21 cellular contexts compared by ENCODE assay signal in genomic region chr2:28210535-28210934, GRCh38.
DNase-seq lines count a peak whose midpoint lies in the region; ATAC-seq, FAIRE-seq and TF ChIP-seq lines count a peak whose summit lies in the region.
"Had no signal": no experiment of that assay in that cellular context is flagged by ENCODE, and none has a peak within 500 bp of the region (broad histone marks: within the 10 kb centered on the region; RNA-seq: fewer than 3 reads in every experiment).

No MANE protein-coding gene starts in this region.

- no peaks in the 10 kb centered on the region for H3K36me3 Mint-ChIP-seq in T-helper 17 cell (ENCODE audit: low read depth)
- H3K36me3 Mint-ChIP-seq: CD4-positive, CD25-positive, alpha-beta regulatory T cell; CD8-positive, alpha-beta T cell had no signal

- H3K4me2 ChIP-seq in A549, result no peak overlapping the region

- ATAC-seq in A549 (no peak), T-helper 17 cell (no peak)
- ATAC-seq: CD8-positive, alpha-beta T cell had no signal

- H3K27ac Mint-ChIP-seq in T-helper 17 cell, result peak overlapping the region; percentile 14
- H3K27ac Mint-ChIP-seq: CD4-positive, CD25-positive, alpha-beta regulatory T cell; CD8-positive, alpha-beta T cell; HFFc6 had no signal

- TF ChIP-seq POLR2A in A549 (IDR thresholded peaks at IDR 0.05; ENCODE audit: low read length), result no peak
- TF ChIP-seq POLR2A in stomach (IDR thresholded peaks at IDR 0.05), result no peak

- TF ChIP-seq EP300 in A549 (IDR thresholded peaks at IDR 0.05) (no peak), stomach (IDR thresholded peaks at IDR 0.05) (no peak)

- CTCF ChIA-PET in A549 (lab: Yijun Ruan, JAX), result no interaction called here

- H3K4me3 Mint-ChIP-seq in T-helper 17 cell, result no peak overlapping the region
- H3K4me3 Mint-ChIP-seq: CD8-positive, alpha-beta T cell; HFFc6 had no signal

- no peaks in the 10 kb centered on the region for H3K36me3 ChIP-seq in stomach
- H3K36me3 ChIP-seq: HAP-1 had no signal

- peaks cover 5% of the 10 kb centered on the region for H3K4me1 Mint-ChIP-seq in T-helper 17 cell

- intact Hi-C loops in stomach (cut with DNase I; ENCODE audit: low total_unique reads), result no loop called here

- no peak for DNase-seq in A549 (ENCODE audit: low read depth in 1 of 2, low spot score in 1 of 2)
- no peak for DNase-seq in T-helper 17 cell
- peak; percentile 35 for DNase-seq in fibroblast of peridontal ligament (ENCODE audit: extremely low read depth)
- DNase-seq in stomach, result no peak
- DNase-seq in anterior cingulate cortex (lab: John Stamatoyannopoulos, UW), result no peak
- DNase-seq in DMS153 treated with DMSO at 0.1 percent for 48 hours (lab: John Stamatoyannopoulos, UW; ENCODE audit: unreplicated experiment), result no peak
- DNase-seq in middle frontal gyrus (ENCODE audit: extremely low spot score, low spot score), result no peak
- DNase-seq: 8988T; C1 segment of cervical spinal cord; CD4-positive, CD25-positive, alpha-beta regulatory T cell; CD8-positive, alpha-beta T cell; DMS 273 treated with DMSO at 0.1 percent for 48 hours; DMS53; DMS79 treated with DMSO at 0.1 percent for 48 hours; GF-D8; GOT3; HFFc6 had no signal

- H3K4me1 ChIP-seq in A549 (peaks cover 1% of the 10 kb centered on the region; the same call in 1 of the 3 replicates), stomach (peaks cover 0 to 10% (median 2%) of the 10 kb centered on the region in 4 donors)

- POLR2A ChIA-PET in A549 (lab: Yijun Ruan, JAX), result no interaction called here

- H3K9me3 ChIP-seq in A549, result no peaks in the 10 kb centered on the region
- H3K9me3 ChIP-seq in T-helper 17 cell (ENCODE audit: control insufficient read depth, low read length, poor library complexity, severe bottlenecking), result no peaks in the 10 kb centered on the region
- H3K9me3 ChIP-seq in stomach, result no peaks in the 10 kb centered on the region
- H3K9me3 ChIP-seq: HAP-1 had no signal

- H3K27ac ChIP-seq in A549 (no peak overlapping the region), stomach (peak overlapping the region in 3 of 5 donors; percentile 36 to 48 (median 44))

- H3K27me3 Mint-ChIP-seq in T-helper 17 cell, result no peaks in the 10 kb centered on the region
- H3K27me3 Mint-ChIP-seq: CD4-positive, CD25-positive, alpha-beta regulatory T cell had no signal

- peak; percentile 32 for FAIRE-seq in A549 (lab: Jason Lieb, UNC)
- FAIRE-seq: D721Med, GM12891, GM18507 had no signal

- no peak overlapping the region for H3K4me3 ChIP-seq in A549
- H3K4me3 ChIP-seq in stomach, result no peak overlapping the region
- H3K4me3 ChIP-seq: HAP-1 had no signal

- TF ChIP-seq CTCF in A549 (IDR thresholded peaks at IDR 0.05) (no peak), stomach (IDR thresholded peaks at IDR 0.05) (no peak)

- no peak for TF ChIP-seq RAD21 in A549 (conservative IDR thresholded peaks at IDR 0.05 in 1 of 2, IDR thresholded peaks at IDR 0.05 in 1 of 2)

- H3K27me3 ChIP-seq in stomach, result no peaks in the 10 kb centered on the region

- WGBS in A549 (ENCODE audit: missing lambda C conversion rate), result 74% methylated on average over 1 of the region's 1 CpG
- 81 to 95% (median 89%) methylated on average over 1 of the region's 1 CpG for WGBS in stomach, 5 donors

TF ChIP-seq in A549, 52 proteins besides CTCF, POLR2A, EP300 and RAD21:
- TF ChIP-seq, protein P1, sequence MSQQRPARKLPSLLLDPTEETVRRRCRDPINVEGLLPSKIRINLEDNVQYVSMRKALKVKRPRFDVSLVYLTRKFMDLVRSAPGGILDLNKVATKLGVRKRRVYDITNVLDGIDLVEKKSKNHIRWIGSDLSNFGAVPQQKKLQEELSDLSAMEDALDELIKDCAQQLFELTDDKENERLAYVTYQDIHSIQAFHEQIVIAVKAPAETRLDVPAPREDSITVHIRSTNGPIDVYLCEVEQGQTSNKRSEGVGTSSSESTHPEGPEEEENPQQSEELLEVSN (IDR thresholded peaks at IDR 0.05; ENCODE audit: borderline replicate concordance, low read depth), result no peak
- TF ChIP-seq PHF8 (IDR thresholded peaks at IDR 0.05; ENCODE audit: borderline replicate concordance, low read depth) (no peak), NFE2L2 (conservative IDR thresholded peaks at IDR 0.05; ENCODE audit: low read length) (no peak), HOXB13 (CRISPR knock-in tag; IDR thresholded peaks at IDR 0.05; ENCODE audit: low read depth) (no peak), CHD4 (IDR thresholded peaks at IDR 0.05; ENCODE audit: borderline replicate concordance) (no peak), NR3C1 (IDR thresholded peaks at IDR 0.05) (no peak), NPAS2 (CRISPR knock-in tag; IDR thresholded peaks at IDR 0.05; ENCODE audit: borderline replicate concordance) (no peak), FOXS1 (CRISPR knock-in tag; IDR thresholded peaks at IDR 0.05) (no peak), HOXB5 (CRISPR knock-in tag; IDR thresholded peaks at IDR 0.05) (no peak), HEYL (CRISPR knock-in tag; IDR thresholded peaks at IDR 0.05) (no peak), PBX3 (IDR thresholded peaks at IDR 0.05) (no peak), RARB (CRISPR knock-in tag; IDR thresholded peaks at IDR 0.05) (no peak), POLR2AphosphoS2 (conservative IDR thresholded peaks at IDR 0.05; ENCODE audit: low read length) (no peak), HDAC2 (IDR thresholded peaks at IDR 0.05) (no peak), RFX5 (IDR thresholded peaks at IDR 0.05) (no peak), RCOR1 (IDR thresholded peaks at IDR 0.05; ENCODE audit: low read depth, low read length) (no peak)
- TF ChIP-seq, protein P2, sequence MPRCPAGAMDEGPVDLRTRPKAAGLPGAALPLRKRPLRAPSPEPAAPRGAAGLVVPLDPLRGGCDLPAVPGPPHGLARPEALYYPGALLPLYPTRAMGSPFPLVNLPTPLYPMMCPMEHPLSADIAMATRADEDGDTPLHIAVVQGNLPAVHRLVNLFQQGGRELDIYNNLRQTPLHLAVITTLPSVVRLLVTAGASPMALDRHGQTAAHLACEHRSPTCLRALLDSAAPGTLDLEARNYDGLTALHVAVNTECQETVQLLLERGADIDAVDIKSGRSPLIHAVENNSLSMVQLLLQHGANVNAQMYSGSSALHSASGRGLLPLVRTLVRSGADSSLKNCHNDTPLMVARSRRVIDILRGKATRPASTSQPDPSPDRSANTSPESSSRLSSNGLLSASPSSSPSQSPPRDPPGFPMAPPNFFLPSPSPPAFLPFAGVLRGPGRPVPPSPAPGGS (IDR thresholded peaks at IDR 0.05), result no peak
- TF ChIP-seq, protein P3, sequence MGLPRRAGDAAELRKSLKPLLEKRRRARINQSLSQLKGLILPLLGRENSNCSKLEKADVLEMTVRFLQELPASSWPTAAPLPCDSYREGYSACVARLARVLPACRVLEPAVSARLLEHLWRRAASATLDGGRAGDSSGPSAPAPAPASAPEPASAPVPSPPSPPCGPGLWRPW (IDR thresholded peaks at IDR 0.05), result no peak

Comparison
In these comparisons a context has a peak if more than half of its experiments do, and no peak if none do; other contexts are left out.
1. H3K27ac ChIP-seq: peak in stomach (3 of 5); none in A549 (0 of 2).